ENCODE assay signal across 1 cellular context in the genomic region with DNA sequence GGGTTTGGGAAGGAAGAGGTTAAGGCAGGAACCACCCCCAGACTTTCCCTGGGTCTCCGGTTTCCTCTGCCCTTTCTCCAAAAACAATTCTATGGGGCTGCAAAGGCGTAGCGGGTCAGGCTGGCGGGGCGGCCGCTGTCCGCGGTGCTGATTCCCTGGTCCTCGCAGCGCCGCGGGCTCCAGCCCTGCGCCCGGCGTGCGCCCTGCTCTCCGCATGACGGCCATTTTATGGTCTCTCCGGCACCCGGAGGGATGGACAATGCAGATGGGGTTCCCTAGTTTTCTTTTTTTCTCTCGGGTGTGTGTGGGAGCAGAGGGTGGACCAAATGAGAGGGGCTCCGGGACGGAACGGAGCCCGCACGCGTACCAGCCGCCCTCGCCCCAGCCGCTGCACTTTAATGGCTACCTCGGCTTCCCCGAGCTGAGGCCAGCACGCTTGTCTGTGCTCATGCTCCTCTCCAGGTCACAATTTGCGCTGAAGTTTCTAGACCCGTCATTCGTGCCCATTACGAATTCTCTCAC.
A peak's percentile ranks its signal among the peaks of the same experiment; 100 is the strongest.
TF ChIP-seq lines count a peak whose summit lies in the region.

No MANE protein-coding gene starts in this region.

TF ChIP-seq in WTC11, 78 proteins besides CTCF, POLR2A, EP300 and RAD21 (continued from another document):
- TF ChIP-seq SP1 (CRISPR knock-in tag; conservative IDR thresholded peaks at IDR 0.05) (peak; percentile 75), CREM (CRISPR knock-in tag; IDR thresholded peaks at IDR 0.05) (peak; percentile 92), JAZF1 (CRISPR knock-in tag; IDR thresholded peaks at IDR 0.05) (no peak), ZNF219 (CRISPR knock-in tag; IDR thresholded peaks at IDR 0.05; ENCODE audit: borderline replicate concordance) (peak; percentile 89; the same call in 1 of the 2 replicates), MAX (CRISPR knock-in tag; IDR thresholded peaks at IDR 0.05) (peak; percentile 90), USF2 (CRISPR knock-in tag; IDR thresholded peaks at IDR 0.05) (0 out of 2 replicates have a peak, but pooled peaks have one; percentile 45), ZNF671 (CRISPR knock-in tag; IDR thresholded peaks at IDR 0.05) (no peak), HMGA2 (CRISPR knock-in tag; IDR thresholded peaks at IDR 0.05) (no peak), TEAD4 (CRISPR knock-in tag; IDR thresholded peaks at IDR 0.05) (peak; percentile 88; the same call in 1 of the 2 replicates), GRHL2 (CRISPR knock-in tag; IDR thresholded peaks at IDR 0.05; ENCODE audit: insufficient replicate concordance, severe bottlenecking) (no peak), ZMAT4 (CRISPR knock-in tag; IDR thresholded peaks at IDR 0.05) (no peak), E2F4 (CRISPR knock-in tag; IDR thresholded peaks at IDR 0.05; ENCODE audit: borderline replicate concordance, low read depth) (peak; percentile 83; the same call in 1 of the 2 replicates), MXD4 (CRISPR knock-in tag; IDR thresholded peaks at IDR 0.05; ENCODE audit: borderline replicate concordance) (no peak), FOXK1 (CRISPR knock-in tag; IDR thresholded peaks at IDR 0.05) (peak; percentile 96), ZNF425 (CRISPR knock-in tag; conservative IDR thresholded peaks at IDR 0.05) (no peak), FOXJ3 (CRISPR knock-in tag; IDR thresholded peaks at IDR 0.05; ENCODE audit: borderline replicate concordance) (no peak), GTF2I (CRISPR knock-in tag; conservative IDR thresholded peaks at IDR 0.05) (no peak), ZNF396 (CRISPR knock-in tag; IDR thresholded peaks at IDR 0.05; ENCODE audit: borderline replicate concordance) (no peak), NFATC4 (CRISPR knock-in tag; IDR thresholded peaks at IDR 0.05) (no peak), ZNF416 (CRISPR knock-in tag; IDR thresholded peaks at IDR 0.05) (no peak), MYBL2 (CRISPR knock-in tag; IDR thresholded peaks at IDR 0.05) (peak; percentile 74), NFE2L1 (CRISPR knock-in tag; IDR thresholded peaks at IDR 0.05) (peak; percentile 88; the same call in 1 of the 2 replicates), SMAD3 (CRISPR knock-in tag; IDR thresholded peaks at IDR 0.05; ENCODE audit: borderline replicate concordance) (no peak; the same call in 1 of the 2 replicates), MLX (CRISPR knock-in tag; IDR thresholded peaks at IDR 0.05) (peak; percentile 73; the same call in 1 of the 2 replicates), ETV6 (CRISPR knock-in tag; IDR thresholded peaks at IDR 0.05) (peak; percentile 94), ZNF232 (CRISPR knock-in tag; IDR thresholded peaks at IDR 0.05) (peak; percentile 94), OVOL2 (CRISPR knock-in tag; IDR thresholded peaks at IDR 0.05; ENCODE audit: borderline replicate concordance) (no peak), ZNF138 (CRISPR knock-in tag; conservative IDR thresholded peaks at IDR 0.05) (no peak), NR3C1 (CRISPR knock-in tag; conservative IDR thresholded peaks at IDR 0.05; ENCODE audit: low read depth) (peak; percentile 94; the same call in 1 of the 2 replicates)
- TF ChIP-seq, protein P1, sequence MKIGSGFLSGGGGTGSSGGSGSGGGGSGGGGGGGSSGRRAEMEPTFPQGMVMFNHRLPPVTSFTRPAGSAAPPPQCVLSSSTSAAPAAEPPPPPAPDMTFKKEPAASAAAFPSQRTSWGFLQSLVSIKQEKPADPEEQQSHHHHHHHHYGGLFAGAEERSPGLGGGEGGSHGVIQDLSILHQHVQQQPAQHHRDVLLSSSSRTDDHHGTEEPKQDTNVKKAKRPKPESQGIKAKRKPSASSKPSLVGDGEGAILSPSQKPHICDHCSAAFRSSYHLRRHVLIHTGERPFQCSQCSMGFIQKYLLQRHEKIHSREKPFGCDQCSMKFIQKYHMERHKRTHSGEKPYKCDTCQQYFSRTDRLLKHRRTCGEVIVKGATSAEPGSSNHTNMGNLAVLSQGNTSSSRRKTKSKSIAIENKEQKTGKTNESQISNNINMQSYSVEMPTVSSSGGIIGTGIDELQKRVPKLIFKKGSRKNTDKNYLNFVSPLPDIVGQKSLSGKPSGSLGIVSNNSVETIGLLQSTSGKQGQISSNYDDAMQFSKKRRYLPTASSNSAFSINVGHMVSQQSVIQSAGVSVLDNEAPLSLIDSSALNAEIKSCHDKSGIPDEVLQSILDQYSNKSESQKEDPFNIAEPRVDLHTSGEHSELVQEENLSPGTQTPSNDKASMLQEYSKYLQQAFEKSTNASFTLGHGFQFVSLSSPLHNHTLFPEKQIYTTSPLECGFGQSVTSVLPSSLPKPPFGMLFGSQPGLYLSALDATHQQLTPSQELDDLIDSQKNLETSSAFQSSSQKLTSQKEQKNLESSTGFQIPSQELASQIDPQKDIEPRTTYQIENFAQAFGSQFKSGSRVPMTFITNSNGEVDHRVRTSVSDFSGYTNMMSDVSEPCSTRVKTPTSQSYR (CRISPR knock-in tag; IDR thresholded peaks at IDR 0.05): peak; percentile 93
- TF ChIP-seq, protein P2, sequence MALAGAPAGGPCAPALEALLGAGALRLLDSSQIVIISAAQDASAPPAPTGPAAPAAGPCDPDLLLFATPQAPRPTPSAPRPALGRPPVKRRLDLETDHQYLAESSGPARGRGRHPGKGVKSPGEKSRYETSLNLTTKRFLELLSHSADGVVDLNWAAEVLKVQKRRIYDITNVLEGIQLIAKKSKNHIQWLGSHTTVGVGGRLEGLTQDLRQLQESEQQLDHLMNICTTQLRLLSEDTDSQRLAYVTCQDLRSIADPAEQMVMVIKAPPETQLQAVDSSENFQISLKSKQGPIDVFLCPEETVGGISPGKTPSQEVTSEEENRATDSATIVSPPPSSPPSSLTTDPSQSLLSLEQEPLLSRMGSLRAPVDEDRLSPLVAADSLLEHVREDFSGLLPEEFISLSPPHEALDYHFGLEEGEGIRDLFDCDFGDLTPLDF (CRISPR knock-in tag; IDR thresholded peaks at IDR 0.05): peak; percentile 90; the same call in 1 of the 2 replicates
- TF ChIP-seq, protein P3, sequence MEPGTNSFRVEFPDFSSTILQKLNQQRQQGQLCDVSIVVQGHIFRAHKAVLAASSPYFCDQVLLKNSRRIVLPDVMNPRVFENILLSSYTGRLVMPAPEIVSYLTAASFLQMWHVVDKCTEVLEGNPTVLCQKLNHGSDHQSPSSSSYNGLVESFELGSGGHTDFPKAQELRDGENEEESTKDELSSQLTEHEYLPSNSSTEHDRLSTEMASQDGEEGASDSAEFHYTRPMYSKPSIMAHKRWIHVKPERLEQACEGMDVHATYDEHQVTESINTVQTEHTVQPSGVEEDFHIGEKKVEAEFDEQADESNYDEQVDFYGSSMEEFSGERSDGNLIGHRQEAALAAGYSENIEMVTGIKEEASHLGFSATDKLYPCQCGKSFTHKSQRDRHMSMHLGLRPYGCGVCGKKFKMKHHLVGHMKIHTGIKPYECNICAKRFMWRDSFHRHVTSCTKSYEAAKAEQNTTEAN (CRISPR knock-in tag; IDR thresholded peaks at IDR 0.05): peak; percentile 95
- TF ChIP-seq, protein P4, sequence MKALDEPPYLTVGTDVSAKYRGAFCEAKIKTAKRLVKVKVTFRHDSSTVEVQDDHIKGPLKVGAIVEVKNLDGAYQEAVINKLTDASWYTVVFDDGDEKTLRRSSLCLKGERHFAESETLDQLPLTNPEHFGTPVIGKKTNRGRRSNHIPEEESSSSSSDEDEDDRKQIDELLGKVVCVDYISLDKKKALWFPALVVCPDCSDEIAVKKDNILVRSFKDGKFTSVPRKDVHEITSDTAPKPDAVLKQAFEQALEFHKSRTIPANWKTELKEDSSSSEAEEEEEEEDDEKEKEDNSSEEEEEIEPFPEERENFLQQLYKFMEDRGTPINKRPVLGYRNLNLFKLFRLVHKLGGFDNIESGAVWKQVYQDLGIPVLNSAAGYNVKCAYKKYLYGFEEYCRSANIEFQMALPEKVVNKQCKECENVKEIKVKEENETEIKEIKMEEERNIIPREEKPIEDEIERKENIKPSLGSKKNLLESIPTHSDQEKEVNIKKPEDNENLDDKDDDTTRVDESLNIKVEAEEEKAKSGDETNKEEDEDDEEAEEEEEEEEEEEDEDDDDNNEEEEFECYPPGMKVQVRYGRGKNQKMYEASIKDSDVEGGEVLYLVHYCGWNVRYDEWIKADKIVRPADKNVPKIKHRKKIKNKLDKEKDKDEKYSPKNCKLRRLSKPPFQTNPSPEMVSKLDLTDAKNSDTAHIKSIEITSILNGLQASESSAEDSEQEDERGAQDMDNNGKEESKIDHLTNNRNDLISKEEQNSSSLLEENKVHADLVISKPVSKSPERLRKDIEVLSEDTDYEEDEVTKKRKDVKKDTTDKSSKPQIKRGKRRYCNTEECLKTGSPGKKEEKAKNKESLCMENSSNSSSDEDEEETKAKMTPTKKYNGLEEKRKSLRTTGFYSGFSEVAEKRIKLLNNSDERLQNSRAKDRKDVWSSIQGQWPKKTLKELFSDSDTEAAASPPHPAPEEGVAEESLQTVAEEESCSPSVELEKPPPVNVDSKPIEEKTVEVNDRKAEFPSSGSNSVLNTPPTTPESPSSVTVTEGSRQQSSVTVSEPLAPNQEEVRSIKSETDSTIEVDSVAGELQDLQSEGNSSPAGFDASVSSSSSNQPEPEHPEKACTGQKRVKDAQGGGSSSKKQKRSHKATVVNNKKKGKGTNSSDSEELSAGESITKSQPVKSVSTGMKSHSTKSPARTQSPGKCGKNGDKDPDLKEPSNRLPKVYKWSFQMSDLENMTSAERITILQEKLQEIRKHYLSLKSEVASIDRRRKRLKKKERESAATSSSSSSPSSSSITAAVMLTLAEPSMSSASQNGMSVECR (CRISPR knock-in tag; IDR thresholded peaks at IDR 0.05; ENCODE audit: borderline replicate concordance): peak; percentile 99
- TF ChIP-seq, protein P5, sequence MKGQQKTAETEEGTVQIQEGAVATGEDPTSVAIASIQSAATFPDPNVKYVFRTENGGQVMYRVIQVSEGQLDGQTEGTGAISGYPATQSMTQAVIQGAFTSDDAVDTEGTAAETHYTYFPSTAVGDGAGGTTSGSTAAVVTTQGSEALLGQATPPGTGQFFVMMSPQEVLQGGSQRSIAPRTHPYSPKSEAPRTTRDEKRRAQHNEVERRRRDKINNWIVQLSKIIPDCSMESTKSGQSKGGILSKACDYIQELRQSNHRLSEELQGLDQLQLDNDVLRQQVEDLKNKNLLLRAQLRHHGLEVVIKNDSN (CRISPR knock-in tag; IDR thresholded peaks at IDR 0.05): peak; percentile 78
- TF ChIP-seq, protein P6, sequence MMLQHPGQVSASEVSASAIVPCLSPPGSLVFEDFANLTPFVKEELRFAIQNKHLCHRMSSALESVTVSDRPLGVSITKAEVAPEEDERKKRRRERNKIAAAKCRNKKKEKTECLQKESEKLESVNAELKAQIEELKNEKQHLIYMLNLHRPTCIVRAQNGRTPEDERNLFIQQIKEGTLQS (CRISPR knock-in tag; conservative IDR thresholded peaks at IDR 0.05): no peak
- TF ChIP-seq, protein P7, sequence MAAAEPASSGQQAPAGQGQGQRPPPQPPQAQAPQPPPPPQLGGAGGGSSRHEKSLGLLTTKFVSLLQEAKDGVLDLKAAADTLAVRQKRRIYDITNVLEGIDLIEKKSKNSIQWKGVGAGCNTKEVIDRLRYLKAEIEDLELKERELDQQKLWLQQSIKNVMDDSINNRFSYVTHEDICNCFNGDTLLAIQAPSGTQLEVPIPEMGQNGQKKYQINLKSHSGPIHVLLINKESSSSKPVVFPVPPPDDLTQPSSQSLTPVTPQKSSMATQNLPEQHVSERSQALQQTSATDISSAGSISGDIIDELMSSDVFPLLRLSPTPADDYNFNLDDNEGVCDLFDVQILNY (CRISPR knock-in tag; IDR thresholded peaks at IDR 0.05): peak; percentile 93
- TF ChIP-seq, protein P8, sequence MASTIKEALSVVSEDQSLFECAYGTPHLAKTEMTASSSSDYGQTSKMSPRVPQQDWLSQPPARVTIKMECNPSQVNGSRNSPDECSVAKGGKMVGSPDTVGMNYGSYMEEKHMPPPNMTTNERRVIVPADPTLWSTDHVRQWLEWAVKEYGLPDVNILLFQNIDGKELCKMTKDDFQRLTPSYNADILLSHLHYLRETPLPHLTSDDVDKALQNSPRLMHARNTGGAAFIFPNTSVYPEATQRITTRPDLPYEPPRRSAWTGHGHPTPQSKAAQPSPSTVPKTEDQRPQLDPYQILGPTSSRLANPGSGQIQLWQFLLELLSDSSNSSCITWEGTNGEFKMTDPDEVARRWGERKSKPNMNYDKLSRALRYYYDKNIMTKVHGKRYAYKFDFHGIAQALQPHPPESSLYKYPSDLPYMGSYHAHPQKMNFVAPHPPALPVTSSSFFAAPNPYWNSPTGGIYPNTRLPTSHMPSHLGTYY (CRISPR knock-in tag; IDR thresholded peaks at IDR 0.05): no peak
